ENCODE assay signal across 16 cellular contexts in genomic region chr4:7808752-7809151, GRCh38.
DNase-seq lines count a peak whose midpoint lies in the region; ATAC-seq and TF ChIP-seq lines count a peak whose summit lies in the region.
"Had no signal": no experiment of that assay in that cellular context is flagged by ENCODE, and none has a peak within 500 bp of the region (broad histone marks: within the 10 kb centered on the region; RNA-seq: fewer than 3 reads in every experiment).

No MANE protein-coding gene starts in this region.

- TF ChIP-seq CTCF in PC-3 (conservative IDR thresholded peaks at IDR 0.05; ENCODE audit: low read depth, low read length) (no peak), mesothelial cell of epicardium (IDR thresholded peaks at IDR 0.05; ENCODE audit: unreplicated experiment) (no peak)

- H3K9me2 ChIP-seq in PC-3 (replicated peaks; ENCODE audit: low read length) = no peaks in the 10 kb centered on the region

- POLR2A ChIA-PET in PC-3 (lab: Charles Lee; ENCODE audit: unreplicated experiment) = interaction anchor here (0.7 kb wide), 1 partner anchor 167 kb away, joined by 5 read pairs; no protein-coding TSS in a partner anchor

- H4K20me1 ChIP-seq in PC-3 (ENCODE audit: low read length) = no peaks in the 10 kb centered on the region

- CTCF ChIA-PET in PC-3 (lab: Charles Lee) = no interaction called here

- intact Hi-C loops in PC-3 (cut with micrococcal nuclease) = no loop called here

- H3K36me3 Mint-ChIP-seq in mesothelial cell of epicardium = peaks cover 34% of the 10 kb centered on the region

- H3K27ac Mint-ChIP-seq in mesothelial cell of epicardium = peak overlapping the region; percentile 21
- H3K27ac Mint-ChIP-seq in stimulated activated naive CD8-positive, alpha-beta T cell treated with anti-CD3 and anti-CD28 coated beads, Interleukin-15, amount 100 ng/mL, for 72 hours = peak overlapping the region in 1 of 2 donors; percentile 31
- H3K27ac Mint-ChIP-seq: activated naive CD4-positive, alpha-beta T cell treated with anti-CD3 and anti-CD28 coated beads for 36 hours; dendritic cell treated with granulocyte-macrophage colony-stimulating factor and Interleukin-4, amounts not matched to agents 40 ng/mL and 50 ng/mL, for 4 days; H9 had no signal

- H3K79me2 ChIP-seq in PC-3 (ENCODE audit: low read length) = peaks cover 28% of the 10 kb centered on the region

- H3K36me3 ChIP-seq in PC-3 (ENCODE audit: low read depth, low read length) = peaks cover 58% of the 10 kb centered on the region
- H3K36me3 ChIP-seq: left lung had no signal

- no peaks in the 10 kb centered on the region for H3K27me3 ChIP-seq in PC-3 (ENCODE audit: low read length)
- H3K27me3 ChIP-seq: left lung had no signal

- H2AFZ ChIP-seq in PC-3 (ENCODE audit: low read length) = no peak overlapping the region

- H3K4me1 ChIP-seq in PC-3 (ENCODE audit: insufficient read depth, low read length) = peaks cover 32% of the 10 kb centered on the region

- no peak overlapping the region for H3K4me3 Mint-ChIP-seq in mesothelial cell of epicardium
- no peak overlapping the region for H3K4me3 Mint-ChIP-seq in stimulated activated naive CD8-positive, alpha-beta T cell treated with anti-CD3 and anti-CD28 coated beads, Interleukin-15, amount 100 ng/mL, for 72 hours
- H3K4me3 Mint-ChIP-seq: activated naive CD4-positive, alpha-beta T cell treated with anti-CD3 and anti-CD28 coated beads for 36 hours; dendritic cell treated with granulocyte-macrophage colony-stimulating factor and Interleukin-4, amounts not matched to agents 40 ng/mL and 50 ng/mL, for 4 days; H9 had no signal

- no peaks in the 10 kb centered on the region for H3K27me3 Mint-ChIP-seq in mesothelial cell of epicardium (ENCODE audit: low read depth)
- H3K27me3 Mint-ChIP-seq in stimulated activated naive CD8-positive, alpha-beta T cell treated with anti-CD3 and anti-CD28 coated beads, Interleukin-15, amount 100 ng/mL, for 72 hours = no peaks in the 10 kb centered on the region

- H3K9me3 Mint-ChIP-seq in mesothelial cell of epicardium = peaks cover 3% of the 10 kb centered on the region
- no peaks in the 10 kb centered on the region for H3K9me3 Mint-ChIP-seq in stimulated activated naive CD8-positive, alpha-beta T cell treated with anti-CD3 and anti-CD28 coated beads, Interleukin-15, amount 100 ng/mL, for 72 hours
- H3K9me3 Mint-ChIP-seq: activated naive CD4-positive, alpha-beta T cell treated with anti-CD3 and anti-CD28 coated beads for 36 hours; dendritic cell treated with granulocyte-macrophage colony-stimulating factor and Interleukin-4, amounts not matched to agents 40 ng/mL and 50 ng/mL, for 4 days; H9 had no signal

- H3K9me3 ChIP-seq in PC-3 (ENCODE audit: low read length) = peaks cover 7% of the 10 kb centered on the region; the same call in 1 of the 2 replicates
- H3K9me3 ChIP-seq: left lung, thoracic aorta had no signal

- no peak overlapping the region for H3K4me2 ChIP-seq in PC-3 (ENCODE audit: low read length)

- H3K27ac ChIP-seq in PC-3 (ENCODE audit: low read length) = no peak overlapping the region
- H3K27ac ChIP-seq: left lung had no signal

- ATAC-seq in PC-3 (peak; percentile 37; the same call in 1 of the 2 replicates), HG03139 (IDR thresholded peaks at IDR 0.05; ENCODE audit: unreplicated experiment) (no peak)
- no peak for ATAC-seq in stimulated activated naive CD8-positive, alpha-beta T cell treated with anti-CD3 and anti-CD28 coated beads, Interleukin-15, amount 100 ng/mL, for 72 hours
- ATAC-seq: left lung had no signal

- BruUV-seq in PC-3 (replicated peaks; lab: Mats Ljungman, UMichigan) = no TSS peak

- no peaks in the 10 kb centered on the region for H3F3A ChIP-seq in PC-3 (ENCODE audit: low read length, unreplicated experiment)

- H3K4me3 ChIP-seq in PC-3 (ENCODE audit: low read length) = no peak overlapping the region
- H3K4me3 ChIP-seq: left lung, thoracic aorta had no signal

- peaks cover 56% of the 10 kb centered on the region for H3K4me1 Mint-ChIP-seq in mesothelial cell of epicardium
- peaks cover 7% of the 10 kb centered on the region for H3K4me1 Mint-ChIP-seq in stimulated activated naive CD8-positive, alpha-beta T cell treated with anti-CD3 and anti-CD28 coated beads, Interleukin-15, amount 100 ng/mL, for 72 hours

- DNase-seq in EL = peak; percentile 76
- peak; percentile 62 for DNase-seq in PC-3
- DNase-seq in dermis blood vessel endothelial cell = peak; percentile 88
- DNase-seq in mesothelial cell of epicardium (ENCODE audit: low spot score in 2 of 2, unreplicated experiment in 2 of 2) = no peak
- DNase-seq in AG08396 (ENCODE audit: low spot score) = no peak
- DNase-seq in NCI-H2107 treated with DMSO at 0.1 percent for 48 hours (lab: John Stamatoyannopoulos, UW; ENCODE audit: unreplicated experiment) = no peak
- DNase-seq in stimulated activated naive CD8-positive, alpha-beta T cell treated with anti-CD3 and anti-CD28 coated beads, Interleukin-15, amount 100 ng/mL, for 72 hours = no peak
- DNase-seq: activated naive CD4-positive, alpha-beta T cell treated with anti-CD3 and anti-CD28 coated beads for 36 hours; H9; left lung; NCI-H1417; SHP77 treated with DMSO at 0.1 percent for 48 hours; small intestine had no signal

- H3K9ac ChIP-seq in PC-3 (ENCODE audit: low read length) = no peak overlapping the region

Comparison
In these comparisons a context has a peak if more than half of its experiments do, and no peak if none do; other contexts are left out.
1. DNase-seq: peak in EL (single experiment), PC-3 (single experiment) and dermis blood vessel endothelial cell (single experiment); none in mesothelial cell of epicardium (0 of 2), AG08396 (single experiment), NCI-H2107 treated with DMSO at 0.1 percent for 48 hours (single experiment) and stimulated activated naive CD8-positive, alpha-beta T cell treated with anti-CD3 and anti-CD28 coated beads, Interleukin-15, amount 100 ng/mL, for 72 hours (0 of 2).